ENCODE assay signal across 17 cellular contexts in the genomic region with DNA sequence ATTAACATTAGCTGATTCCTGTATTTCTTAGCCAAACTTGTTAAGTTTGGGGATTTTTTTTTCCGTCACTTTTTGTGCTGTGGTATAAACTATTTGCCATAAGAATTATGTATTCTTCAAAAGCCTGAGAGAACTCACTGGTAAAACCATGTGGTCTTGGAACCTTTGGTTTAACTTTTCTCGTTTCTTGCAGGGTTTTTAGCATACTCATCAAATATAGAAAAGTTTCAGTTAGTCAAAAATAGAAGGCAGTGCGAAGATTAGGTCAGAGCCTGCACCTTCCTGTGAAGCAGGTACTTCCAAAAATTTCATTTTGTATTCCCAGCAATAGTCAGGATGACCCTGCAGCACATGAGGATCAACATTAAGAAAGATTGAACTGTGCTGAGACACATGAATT.
DNase-seq lines count a peak whose midpoint lies in the region; ATAC-seq and TF ChIP-seq lines count a peak whose summit lies in the region.
"Had no signal": no experiment of that assay in that cellular context is flagged by ENCODE, and none has a peak within 500 bp of the region (broad histone marks: within the 10 kb centered on the region; RNA-seq: fewer than 3 reads in every experiment).

No MANE protein-coding gene starts in this region.

- H3K9ac ChIP-seq in KMS-11 = peak overlapping the region; percentile 54
- H3K9ac ChIP-seq: BLaER1 had no signal

- H3K4me1 ChIP-seq in KMS-11 (ENCODE audit: low read depth, poor library complexity, severe bottlenecking) (peaks cover 100% of the 10 kb centered on the region), vagina (peaks cover 31% of the 10 kb centered on the region)
- H3K4me1 ChIP-seq: BLaER1 had no signal

- no peaks in the 10 kb centered on the region for H3K27me3 Mint-ChIP-seq in brain
- H3K27me3 Mint-ChIP-seq: IgD-negative memory B cell had no signal

- H3K79me2 ChIP-seq in KMS-11 (ENCODE audit: insufficient read depth, low read depth) = no peaks in the 10 kb centered on the region

- TF ChIP-seq CTCF in KMS-11 (conservative IDR thresholded peaks at IDR 0.05; ENCODE audit: low read depth, low read length) (no peak), brain (conservative IDR thresholded peaks at IDR 0.05) (no peak), vagina (IDR thresholded peaks at IDR 0.05) (no peak)

- intact Hi-C loops in vagina (cut with DNase I) (no loop called here), left ventricle myocardium superior (cut with micrococcal nuclease) (no loop called here)

- peak overlapping the region; percentile 73 for H3K4me2 ChIP-seq in KMS-11
- H3K4me2 ChIP-seq: BLaER1 had no signal

- no peaks in the 10 kb centered on the region for H3K9me3 Mint-ChIP-seq in brain
- H3K9me3 Mint-ChIP-seq: CD14-positive monocyte; CD4-positive, alpha-beta memory T cell; H9; IgD-negative memory B cell had no signal

- H4K20me1 ChIP-seq in KMS-11 (ENCODE audit: insufficient read depth) = no peaks in the 10 kb centered on the region
- H4K20me1 ChIP-seq: BLaER1 had no signal

- peak overlapping the region in 3 of 5 experiments; percentile 0 to 70 (median 55) for H3K27ac Mint-ChIP-seq in brain
- H3K27ac Mint-ChIP-seq: CD14-positive monocyte; CD4-positive, alpha-beta memory T cell; H9; IgD-negative memory B cell had no signal

- H3K36me3 ChIP-seq in KMS-11 (ENCODE audit: insufficient read depth) (no peaks in the 10 kb centered on the region), vagina (no peaks in the 10 kb centered on the region)
- H3K36me3 ChIP-seq: BLaER1 had no signal

- H3K9me3 ChIP-seq in vagina = no peaks in the 10 kb centered on the region
- H3K9me3 ChIP-seq: BLaER1 had no signal

- DNase-seq in RPMI8226 (peak; percentile 80), vagina (ENCODE audit: extremely low spot score in 2 of 2) (no peak), left ventricle myocardium superior (no peak), NCI-H1105 (lab: John Stamatoyannopoulos, UW) (no peak)
- DNase-seq: CD4-positive, alpha-beta memory T cell; DMS153; DMS79; GDM1; H9; KG1 had no signal

- no peak overlapping the region for H3K4me3 Mint-ChIP-seq in brain
- H3K4me3 Mint-ChIP-seq: CD14-positive monocyte; CD4-positive, alpha-beta memory T cell; H9; IgD-negative memory B cell had no signal

- peaks cover 41% of the 10 kb centered on the region for H3K4me1 Mint-ChIP-seq in brain

- H3K27me3 ChIP-seq in KMS-11 (ENCODE audit: insufficient read depth, low read depth) = no peaks in the 10 kb centered on the region
- H3K27me3 ChIP-seq in vagina = no peaks in the 10 kb centered on the region
- H3K27me3 ChIP-seq: BLaER1 had no signal

- peak overlapping the region; percentile 89 for H3K27ac ChIP-seq in KMS-11
- H3K27ac ChIP-seq in vagina = peak overlapping the region; percentile 55
- H3K27ac ChIP-seq: BLaER1, HL-60 had no signal

- TF ChIP-seq POLR2A in vagina (IDR thresholded peaks at IDR 0.05) = no peak

- peaks cover 4% of the 10 kb centered on the region for H3K36me3 Mint-ChIP-seq in brain

- no peak overlapping the region for H3K4me3 ChIP-seq in KMS-11 (IDR thresholded peaks at IDR 0.05; ENCODE audit: insufficient read depth, low read depth, low read length)
- no peak overlapping the region for H3K4me3 ChIP-seq in vagina
- H3K4me3 ChIP-seq: BLaER1 had no signal

- no peak overlapping the region for H2AFZ ChIP-seq in KMS-11 (ENCODE audit: low read depth)

- no peak for ATAC-seq in HG02678 (IDR thresholded peaks at IDR 0.05; ENCODE audit: unreplicated experiment)
- ATAC-seq in left ventricle myocardium superior = no peak
